20 cellular contexts compared by ENCODE assay signal in the genomic region with DNA sequence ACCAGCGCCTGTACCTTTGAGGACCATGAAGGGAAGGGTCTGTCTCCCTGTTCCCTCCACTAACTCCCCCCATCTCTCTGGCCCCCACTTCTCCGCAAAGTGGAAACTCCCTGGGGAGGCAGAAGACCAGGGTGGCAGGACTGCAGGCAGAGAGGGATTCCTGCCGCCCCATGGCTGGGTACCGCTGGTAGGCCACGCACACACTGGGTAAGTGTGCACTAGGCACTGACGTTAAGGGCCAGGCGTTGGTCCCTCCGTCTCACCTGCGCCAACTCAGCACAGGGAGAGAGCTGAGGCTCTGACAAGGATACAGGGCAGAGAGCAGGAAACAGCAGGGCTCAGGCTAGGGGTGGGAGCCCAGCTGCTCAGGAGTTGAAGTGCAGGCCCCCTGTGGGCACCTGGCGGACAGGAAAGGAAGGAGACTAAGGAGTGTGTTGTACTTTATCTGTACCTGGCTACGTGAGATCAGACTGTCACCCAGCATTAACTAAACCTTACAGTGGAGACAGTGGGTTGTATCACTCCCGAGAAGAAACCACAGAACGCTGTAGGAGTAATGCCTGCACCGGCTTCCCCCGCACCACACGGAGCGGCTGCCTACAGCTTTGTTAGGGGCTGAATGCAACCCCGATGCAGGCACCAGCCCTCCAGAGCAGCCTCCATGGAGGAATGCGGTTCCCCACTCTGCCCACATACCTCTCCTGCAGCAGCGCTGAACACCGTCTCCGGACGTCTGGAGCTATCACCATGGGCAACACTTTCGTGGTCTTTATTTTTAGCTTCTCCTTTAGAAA.
"Had no signal": no experiment of that assay in that cellular context is flagged by ENCODE, and none has a peak within 500 bp of the region (broad histone marks: within the 10 kb centered on the region; RNA-seq: fewer than 3 reads in every experiment).

No MANE protein-coding gene starts in this region.

- H3K27ac ChIP-seq: epithelial cell of prostate, esophagus muscularis mucosa, gastrocnemius medialis, left ventricle myocardium inferior, pancreas, prostate gland, right lobe of liver, thoracic aorta, transverse colon had no signal

- H3K27me3 ChIP-seq: pancreas, right lobe of liver had no signal

- H3K36me3 ChIP-seq: esophagus muscularis mucosa, gastrocnemius medialis, left ventricle myocardium inferior, pancreas, prostate gland, right lobe of liver, thoracic aorta, transverse colon had no signal

- H3K27ac Mint-ChIP-seq: stimulated activated naive B cell treated with anti-CD40 and anti-IgM and Interleukin-4, amounts not matched to agents 10 μg/mL and 1 μg/mL and 100 μg/mL, for 72 hours; stimulated activated naive CD8-positive, alpha-beta T cell treated with anti-CD3 and anti-CD28 coated beads, Interleukin-15, amount 100 ng/mL, for 72 hours had no signal

- DNase-seq: effector memory CD8-positive, alpha-beta T cell; gastrocnemius medialis; immature natural killer cell; left cardiac atrium; left ventricle myocardium inferior; mesendoderm; naive B cell; pancreas; retina; stimulated activated CD4-positive, alpha-beta T cell treated with anti-CD3 and anti-CD28 coated beads, Interleukin-15, amount 100 ng/mL, for 24 hours; stimulated activated CD4-positive, alpha-beta T cell treated with anti-CD3 and anti-CD28 coated beads, Interleukin-1b, Interleukin-23, amount 100 ng/mL, for 48 hours; stimulated activated CD4-positive, alpha-beta T cell treated with anti-CD3 and anti-CD28 coated beads, Interleukin-4, amount 100 ng/mL, for 4 hours; stimulated activated naive B cell treated with anti-CD40 and anti-IgM and Interleukin-4, amounts not matched to agents 10 μg/mL and 1 μg/mL and 100 μg/mL, for 72 hours; stimulated activated naive CD8-positive, alpha-beta T cell treated with anti-CD3 and anti-CD28 coated beads, Interleukin-15, amount 100 ng/mL, for 72 hours; transverse colon had no signal

- H3K4me3 Mint-ChIP-seq: stimulated activated naive B cell treated with anti-CD40 and anti-IgM and Interleukin-4, amounts not matched to agents 10 μg/mL and 1 μg/mL and 100 μg/mL, for 72 hours; stimulated activated naive CD8-positive, alpha-beta T cell treated with anti-CD3 and anti-CD28 coated beads, Interleukin-15, amount 100 ng/mL, for 72 hours had no signal

- H3K4me1 ChIP-seq: pancreas had no signal

- ATAC-seq: gastrocnemius medialis, left cardiac atrium, right lobe of liver had no signal

- H3K9me3 Mint-ChIP-seq: effector memory CD8-positive, alpha-beta T cell; immature natural killer cell; stimulated activated naive B cell treated with anti-CD40 and anti-IgM and Interleukin-4, amounts not matched to agents 10 μg/mL and 1 μg/mL and 100 μg/mL, for 72 hours; stimulated activated naive CD8-positive, alpha-beta T cell treated with anti-CD3 and anti-CD28 coated beads, Interleukin-15, amount 100 ng/mL, for 72 hours had no signal

- H3K36me3 Mint-ChIP-seq: immature natural killer cell; naive B cell; stimulated activated naive B cell treated with anti-CD40 and anti-IgM and Interleukin-4, amounts not matched to agents 10 μg/mL and 1 μg/mL and 100 μg/mL, for 72 hours had no signal

- H3K9me3 ChIP-seq: esophagus muscularis mucosa, gastrocnemius medialis, left ventricle myocardium inferior, pancreas, prostate gland, right lobe of liver, thoracic aorta, transverse colon had no signal

- H3K27me3 Mint-ChIP-seq: effector memory CD8-positive, alpha-beta T cell had no signal

- H3K4me3 ChIP-seq: esophagus muscularis mucosa, gastrocnemius medialis, left ventricle myocardium inferior, pancreas, prostate gland, right lobe of liver, thoracic aorta, transverse colon had no signal
